8 cellular contexts compared by ENCODE assay signal in genomic region chr5:151068571-151069197, GRCh38. TPM values are rescaled to one million over a fixed set of nuclear protein-coding genes. Genes with fewer than 3 reads are reported as not detected.
A peak's percentile ranks its signal among the peaks of the same experiment; 100 is the strongest.
DNase-seq lines count a peak whose midpoint lies in the region; ATAC-seq, FAIRE-seq and TF ChIP-seq lines count a peak whose summit lies in the region.

No MANE protein-coding gene starts in this region.

- no peaks in the 10 kb centered on the region for H3K9me3 ChIP-seq in endothelial cell of umbilical vein (replicated peaks; ENCODE audit: control insufficient read depth, insufficient read depth, low read length)

- peaks cover 28% of the 10 kb centered on the region for H3K79me2 ChIP-seq in endothelial cell of umbilical vein (ENCODE audit: control insufficient read depth, insufficient read depth, low read length)

- H3K4me3 Mint-ChIP-seq in IgD-negative memory B cell (peak overlapping the region in 3 of 4 donors; percentile 49 to 88 (median 52)), nephron progenitor cell (no peak overlapping the region)

- TF ChIP-seq CTCF in GM12865 (IDR thresholded peaks at IDR 0.05; ENCODE audit: insufficient read depth, low read depth, low read length, missing control alignments) (no peak), endothelial cell of umbilical vein (IDR thresholded peaks at IDR 0.05; ENCODE audit: extremely low read depth in 1 of 2, insufficient read depth in 1 of 2, low read depth in 1 of 2, low read length in 2 of 2) (no peak), nephron progenitor cell (IDR thresholded peaks at IDR 0.05) (no peak)

- H3K4me1 Mint-ChIP-seq in IgD-negative memory B cell: peaks cover 56 to 69% (median 59%) of the 10 kb centered on the region in 3 donors
- peaks cover 39% of the 10 kb centered on the region for H3K4me1 Mint-ChIP-seq in nephron progenitor cell

- no peaks in the 10 kb centered on the region for H3K27me3 Mint-ChIP-seq in IgD-negative memory B cell
- no peaks in the 10 kb centered on the region for H3K27me3 Mint-ChIP-seq in nephron progenitor cell (ENCODE audit: low read depth, poor library complexity)

- no TSS peak for BruUV-seq in endothelial cell of umbilical vein (replicated peaks; lab: Mats Ljungman, UMichigan)

- H3K9me3 Mint-ChIP-seq in IgD-negative memory B cell (no peaks in the 10 kb centered on the region), nephron progenitor cell (no peaks in the 10 kb centered on the region)

- CTCF ChIA-PET in endothelial cell of umbilical vein (lab: Charles Lee): interaction anchor here (1.4 to 5.0 kb wide), 2 partner anchors 17 to 46 kb away, joined by 6 to 32 read pairs; no protein-coding TSS in a partner anchor

- dilution Hi-C loops in endothelial cell of umbilical vein (cut with MboI; ENCODE audit: extremely low pct_ligation_motif_present, low sequenced_read_pairs): no loop called here

- POLR2A ChIA-PET in endothelial cell of umbilical vein (lab: Charles Lee): no interaction called here

- peak; percentile 74 for DNase-seq in GM12865 (ENCODE audit: low read depth)
- DNase-seq in endothelial cell of umbilical vein (ENCODE audit: low read depth, low spot score): no peak
- DNase-seq in stimulated activated CD8-positive, alpha-beta memory T cell treated with anti-CD3 and anti-CD28 coated beads, Interleukin-4, amount 100 ng/mL, for 24 hours (ENCODE audit: low read depth): peak; percentile 51
- no peak for DNase-seq in nephron progenitor cell
- no peak for DNase-seq in nucleus accumbens (lab: John Stamatoyannopoulos, UW)
- no peak for DNase-seq in H4 (ENCODE audit: low spot score)

- no peaks in the 10 kb centered on the region for H3K9me1 ChIP-seq in endothelial cell of umbilical vein (replicated peaks; ENCODE audit: control insufficient read depth, extremely low read depth, insufficient read depth, low read length)

- H3K4me3 ChIP-seq in GM12865 (ENCODE audit: low read depth, low read length) (peak overlapping the region; percentile 13; the same call in 1 of the 2 replicates), endothelial cell of umbilical vein (replicated peaks in 1 of 3; ENCODE audit: insufficient read depth in 1 of 3, low read depth in 1 of 3, low read length in 3 of 3) (no peak overlapping the region)

- intact Hi-C loops in endothelial cell of umbilical vein (cut with micrococcal nuclease): no loop called here

- H3K4me1 ChIP-seq in endothelial cell of umbilical vein (ENCODE audit: control insufficient read depth, extremely low read depth, insufficient read depth, low read length): peaks cover 27% of the 10 kb centered on the region

- H3K36me3 ChIP-seq in endothelial cell of umbilical vein (ENCODE audit: control insufficient read depth in 2 of 2, extremely low read depth in 1 of 2, insufficient read depth in 2 of 2, low read length in 2 of 2): no peaks in the 10 kb centered on the region

- peaks cover 4% of the 10 kb centered on the region for H3K36me3 Mint-ChIP-seq in IgD-negative memory B cell
- H3K36me3 Mint-ChIP-seq in nephron progenitor cell (ENCODE audit: low read depth): peaks cover 8% of the 10 kb centered on the region

- no peak overlapping the region for H2AFZ ChIP-seq in endothelial cell of umbilical vein (ENCODE audit: low read depth, low read length)

- H3K27me3 ChIP-seq in endothelial cell of umbilical vein (ENCODE audit: control insufficient read depth in 2 of 2, insufficient read depth in 2 of 2, low read length in 2 of 2): no peaks in the 10 kb centered on the region

- H3K27ac ChIP-seq in endothelial cell of umbilical vein (ENCODE audit: insufficient read depth, low read depth, low read length): peak overlapping the region; percentile 52

- FAIRE-seq in endothelial cell of umbilical vein (lab: Jason Lieb, UNC): no peak

- H4K20me1 ChIP-seq in endothelial cell of umbilical vein (replicated peaks; ENCODE audit: control insufficient read depth, extremely low read depth, insufficient read depth, low read length): no peaks in the 10 kb centered on the region

- TF ChIP-seq POLR2A in endothelial cell of umbilical vein (IDR thresholded peaks at IDR 0.05; ENCODE audit: low read depth, low read length): no peak

- peak overlapping the region; percentile 86 to 96 (median 86) for H3K27ac Mint-ChIP-seq in IgD-negative memory B cell
- no peak overlapping the region for H3K27ac Mint-ChIP-seq in nephron progenitor cell

- peak; percentile 66 for ATAC-seq in GM21381 (IDR thresholded peaks at IDR 0.05; ENCODE audit: unreplicated experiment)

- H3K9ac ChIP-seq in endothelial cell of umbilical vein (replicated peaks; ENCODE audit: extremely low read depth, insufficient read depth, low read length): no peak overlapping the region

- no peak overlapping the region for H3K4me2 ChIP-seq in endothelial cell of umbilical vein (ENCODE audit: insufficient read depth, low read length)

TF ChIP-seq in endothelial cell of umbilical vein, 7 proteins besides CTCF, POLR2A, EP300 and RAD21:
- TF ChIP-seq MAX (IDR thresholded peaks at IDR 0.05; ENCODE audit: insufficient read depth, insufficient read length) (no peak), JUN (IDR thresholded peaks at IDR 0.05; ENCODE audit: borderline replicate concordance, insufficient read depth, insufficient read length, low read depth) (no peak), EZH2 (IDR thresholded peaks at IDR 0.05; ENCODE audit: borderline replicate concordance, low read depth, low read length, severe bottlenecking) (no peak), MYC (IDR thresholded peaks at IDR 0.05; ENCODE audit: low read depth, low read length) (no peak), FOS (IDR thresholded peaks at IDR 0.05; ENCODE audit: borderline replicate concordance, insufficient read depth, low read length) (no peak), GATA2 (IDR thresholded peaks at IDR 0.05; ENCODE audit: insufficient read depth, insufficient read length, low read depth, low read length) (no peak), POLR2AphosphoS5 (IDR thresholded peaks at IDR 0.05; ENCODE audit: insufficient read depth, low read depth, low read length) (no peak)

RNA-seq across cellular contexts. Expression of gene TNIP1, which starts 12.2 kb away (rescaled TPM):
- polyA plus RNA-seq in IgD-negative memory B cell: 78.3 TPM
- 87.0 and 96.8 TPM in 2 replicates for total RNA-seq in endothelial cell of umbilical vein
- 37.2 and 43.0 TPM in 2 replicates for polyA plus RNA-seq in endothelial cell of umbilical vein
- 56.0 and 62.7 TPM in 2 replicates for polyA plus RNA-seq in endothelial cell of umbilical vein (2011; cell fraction: cytosol; rRNA removed)
- polyA plus RNA-seq in endothelial cell of umbilical vein (2011; cell fraction: nucleus; rRNA removed): 48.3 and 53.2 TPM in 2 replicates
- 50.7 and 56.8 TPM in 2 replicates for polyA plus RNA-seq in endothelial cell of umbilical vein (2012)
- polyA minus RNA-seq in endothelial cell of umbilical vein: 57.8 and 80.8 TPM in 2 replicates
- polyA minus RNA-seq in endothelial cell of umbilical vein (2011; cell fraction: cytosol; rRNA and poly(A)+ RNA removed): 42.1 TPM
- polyA minus RNA-seq in endothelial cell of umbilical vein (2011; cell fraction: nucleus; rRNA and poly(A)+ RNA removed): 52.3 and 55.6 TPM in 2 replicates
- total RNA-seq in H4 (2014; rRNA removed; shearing (Covaris generic)): 38.7 and 41.9 TPM in 2 replicates

RNA-seq across cellular contexts. Expression of gene GPX3, which starts 48.3 kb away (rescaled TPM):
- 2.8 TPM for polyA plus RNA-seq in IgD-negative memory B cell
- total RNA-seq in endothelial cell of umbilical vein: 3.5 and 5.1 TPM in 2 replicates
- polyA plus RNA-seq in endothelial cell of umbilical vein: 17.1 and 17.7 TPM in 2 replicates
- polyA plus RNA-seq in endothelial cell of umbilical vein (2011; cell fraction: cytosol; rRNA removed): 10.6 and 11.1 TPM in 2 replicates
- polyA plus RNA-seq in endothelial cell of umbilical vein (2011; cell fraction: nucleus; rRNA removed): 3.2 TPM in 2 replicates
- polyA plus RNA-seq in endothelial cell of umbilical vein (2012): 3.9 and 4.2 TPM in 2 replicates
- polyA minus RNA-seq in endothelial cell of umbilical vein: 17.1 and 22.3 TPM in 2 replicates
- not detected for polyA minus RNA-seq in endothelial cell of umbilical vein (2011; cell fraction: cytosol; rRNA and poly(A)+ RNA removed)
- 1.4 and 1.7 TPM in 2 replicates for polyA minus RNA-seq in endothelial cell of umbilical vein (2011; cell fraction: nucleus; rRNA and poly(A)+ RNA removed)
- 338 and 380 TPM in 2 replicates for total RNA-seq in H4 (2014; rRNA removed; shearing (Covaris generic))

Comparison
In these comparisons a context has a peak if more than half of its experiments do, and no peak if none do; other contexts are left out.
1. DNase-seq: peak in GM12865 (single experiment) and stimulated activated CD8-positive, alpha-beta memory T cell treated with anti-CD3 and anti-CD28 coated beads, Interleukin-4, amount 100 ng/mL, for 24 hours (single experiment); none in endothelial cell of umbilical vein (single experiment), nephron progenitor cell (single experiment), nucleus accumbens (0 of 56) and H4 (single experiment).
2. RNA of gene GPX3, which starts 48.3 kb away (total RNA-seq): 338 to 380 TPM in H4; 3.5 to 5.1 TPM in endothelial cell of umbilical vein; every median in the first group is over 10 times any median in the second.